Comparison of ENCODE assay signal across 8 cellular contexts in genomic region chr4:139453041-139453370, GRCh38. TPM values are rescaled to one million over a fixed set of nuclear protein-coding genes. Genes with fewer than 3 reads are reported as not detected.
A peak's percentile ranks its signal among the peaks of the same experiment; 100 is the strongest.
DNase-seq lines count a peak whose midpoint lies in the region; ATAC-seq and TF ChIP-seq lines count a peak whose summit lies in the region.

No MANE protein-coding gene starts in this region.

- H3K4me3 Mint-ChIP-seq in naive thymus-derived CD4-positive, alpha-beta T cell: peak overlapping the region; percentile 94 to 99 (median 97)

- peak overlapping the region; percentile 72 for H3K27ac ChIP-seq in ACC112 (ENCODE audit: low read depth, low read length)
- H3K27ac ChIP-seq in WERI-Rb-1: peak overlapping the region; percentile 96
- H3K27ac ChIP-seq in naive thymus-derived CD4-positive, alpha-beta T cell (ENCODE audit: low read depth, low read length): peak overlapping the region; percentile 97

- POLR2A ChIA-PET in naive thymus-derived CD4-positive, alpha-beta T cell (lab: Charles Lee): interaction anchor here (1.0 to 5.1 kb wide), 13 partner anchors 9 to 438 kb away, joined by 3 to 37 read pairs (median 5); partner anchors contain the start of genes NAA15, NDUFC1, NOCT and SETD7

- TF ChIP-seq CTCF in GM13977 (IDR thresholded peaks at IDR 0.05; ENCODE audit: extremely low read depth, insufficient read depth, missing control alignments) (peak; percentile 39), WERI-Rb-1 (IDR thresholded peaks at IDR 0.05; ENCODE audit: low read depth, low read length) (no peak; the same call in 1 of the 2 replicates)

- H3K4me1 Mint-ChIP-seq in naive thymus-derived CD4-positive, alpha-beta T cell: peaks cover 33 to 78% (median 58%) of the 10 kb centered on the region in 7 donors

- intact Hi-C loops in naive thymus-derived CD4-positive, alpha-beta T cell (cut with micrococcal nuclease): loop anchor here (1.0 to 10.0 kb wide), 20 partner anchors 37 to 1772 kb away; partner anchors contain the start of genes ELF2 (in 2 of the 2), NAA15 (in 2 of the 2), NOCT (in 2 of the 2) and SCOC (in 2 of the 2)
- intact Hi-C loops in sciatic nerve (cut with DNase I): no loop called here

- H3K27ac Mint-ChIP-seq in naive thymus-derived CD4-positive, alpha-beta T cell: peak overlapping the region; percentile 96 to 100 (median 99)

- H3K9ac ChIP-seq in endocrine pancreas (ENCODE audit: control insufficient read depth, insufficient read depth, low read length): peak overlapping the region; percentile 66

- no peaks in the 10 kb centered on the region for H3K27me3 ChIP-seq in ACC112 (ENCODE audit: insufficient read depth, low read length)
- no peaks in the 10 kb centered on the region for H3K27me3 ChIP-seq in WERI-Rb-1 (ENCODE audit: insufficient read depth, low read depth, severe bottlenecking)
- no peaks in the 10 kb centered on the region for H3K27me3 ChIP-seq in endocrine pancreas (ENCODE audit: control insufficient read depth, insufficient read depth, low read length)
- no peaks in the 10 kb centered on the region for H3K27me3 ChIP-seq in naive thymus-derived CD4-positive, alpha-beta T cell (ENCODE audit: control insufficient read depth in 2 of 2, insufficient read depth in 2 of 2, low read length in 2 of 2)

- in situ Hi-C loops in GM13977 (cut with MboI; ENCODE audit: low pct_unique_long_range_greater_than_20kb, low sequenced_read_pairs, unreplicated experiment): no loop called here

- H3K9me3 ChIP-seq in WERI-Rb-1 (ENCODE audit: severe bottlenecking) (peaks cover 2% of the 10 kb centered on the region), endocrine pancreas (ENCODE audit: control insufficient read depth, low read length) (no peaks in the 10 kb centered on the region)
- no peaks in the 10 kb centered on the region for H3K9me3 ChIP-seq in naive thymus-derived CD4-positive, alpha-beta T cell (ENCODE audit: control insufficient read depth in 2 of 3, low read length in 3 of 3)

- no peaks in the 10 kb centered on the region for H3K9me3 Mint-ChIP-seq in naive thymus-derived CD4-positive, alpha-beta T cell

- peak; percentile 48 for ATAC-seq in HG02870 (IDR thresholded peaks at IDR 0.05; ENCODE audit: unreplicated experiment)
- ATAC-seq in naive thymus-derived CD4-positive, alpha-beta T cell: peak; percentile 67
- no peak for ATAC-seq in sciatic nerve

- CTCF ChIA-PET in naive thymus-derived CD4-positive, alpha-beta T cell (lab: Charles Lee): interaction anchor here (0.6 to 2.0 kb wide), 7 partner anchors 21 to 152 kb away, joined by 3 to 12 read pairs (median 4); no protein-coding TSS in a partner anchor

- peaks cover 46% of the 10 kb centered on the region for H3K79me2 ChIP-seq in ACC112 (ENCODE audit: control insufficient read depth, insufficient read depth, low read length, unreplicated experiment)

- H3K36me3 ChIP-seq in ACC112 (ENCODE audit: insufficient read depth, low read length): peaks cover 7% of the 10 kb centered on the region; the same call in 1 of the 2 replicates
- no peaks in the 10 kb centered on the region; the same call in 1 of the 2 replicates for H3K36me3 ChIP-seq in WERI-Rb-1
- H3K36me3 ChIP-seq in endocrine pancreas (ENCODE audit: control insufficient read depth, insufficient read depth, low read length): no peaks in the 10 kb centered on the region
- peaks cover 0 to 4% (median 0%) of the 10 kb centered on the region in 3 experiments for H3K36me3 ChIP-seq in naive thymus-derived CD4-positive, alpha-beta T cell (ENCODE audit: control insufficient read depth in 2 of 3, insufficient read depth in 3 of 3, low read length in 3 of 3)

- peak overlapping the region; percentile 78 for H2AFZ ChIP-seq in ACC112 (ENCODE audit: low read length, unreplicated experiment)

- H3K4me3 ChIP-seq in ACC112 (ENCODE audit: low read depth, low read length) (peak overlapping the region; percentile 99), WERI-Rb-1 (ENCODE audit: low read depth, low read length) (peak overlapping the region; percentile 97), endocrine pancreas (ENCODE audit: control insufficient read depth, insufficient read depth, low read length) (peak overlapping the region; percentile 96)
- H3K4me3 ChIP-seq in naive thymus-derived CD4-positive, alpha-beta T cell (ENCODE audit: low read length): peak overlapping the region; percentile 97

- H3K36me3 Mint-ChIP-seq in naive thymus-derived CD4-positive, alpha-beta T cell: peaks cover 0 to 8% (median 0%) of the 10 kb centered on the region in 5 donors

- no peaks in the 10 kb centered on the region for H3K27me3 Mint-ChIP-seq in naive thymus-derived CD4-positive, alpha-beta T cell

- H3K4me1 ChIP-seq in ACC112 (ENCODE audit: control insufficient read depth, insufficient read depth, low read length, unreplicated experiment) (peaks cover 29% of the 10 kb centered on the region), endocrine pancreas (ENCODE audit: control insufficient read depth, insufficient read depth, low read length) (peaks cover 24% of the 10 kb centered on the region)
- H3K4me1 ChIP-seq in naive thymus-derived CD4-positive, alpha-beta T cell (ENCODE audit: control insufficient read depth in 2 of 2, insufficient read depth in 2 of 2, low read length in 2 of 2): peaks cover 30 to 36% of the 10 kb centered on the region in 2 donors

- DNase-seq in GM13977 (ENCODE audit: low spot score) (peak; percentile 75), NCI-H1436 (lab: John Stamatoyannopoulos, UW) (peak; percentile 73), WERI-Rb-1 (no peak), sciatic nerve (ENCODE audit: low spot score) (no peak)
- DNase-seq in naive thymus-derived CD4-positive, alpha-beta T cell: peak in 6 of 9 donors; percentile 71 to 82 (median 80)

RNA-seq across cellular contexts. Expression of gene RAB33B, which starts 0.9 kb away (rescaled TPM):
- total RNA-seq in naive thymus-derived CD4-positive, alpha-beta T cell: 10 to 100 TPM in 4 of 5 experiments, 1 to 10 TPM in 1; 5.7 to 18.1 (median 17.1) TPM
- polyA plus RNA-seq in naive thymus-derived CD4-positive, alpha-beta T cell: 10 to 100 TPM in 1 of 2 donors, 1 to 10 TPM in 1; 5.8 to 12.0 TPM
- 13.8 TPM for total RNA-seq in sciatic nerve

Comparison
In these comparisons a context has a peak if more than half of its experiments do, and no peak if none do; other contexts are left out.
1. DNase-seq: peak in GM13977 (single experiment), NCI-H1436 (single experiment) and naive thymus-derived CD4-positive, alpha-beta T cell (6 of 9); none in WERI-Rb-1 (single experiment) and sciatic nerve (single experiment).
2. Peak in every context shown above with its lines, with median percentiles within 50 percentile points of each other: H3K27ac ChIP-seq and H3K4me3 ChIP-seq.